8 cellular contexts compared by ENCODE assay signal in the genomic region with DNA sequence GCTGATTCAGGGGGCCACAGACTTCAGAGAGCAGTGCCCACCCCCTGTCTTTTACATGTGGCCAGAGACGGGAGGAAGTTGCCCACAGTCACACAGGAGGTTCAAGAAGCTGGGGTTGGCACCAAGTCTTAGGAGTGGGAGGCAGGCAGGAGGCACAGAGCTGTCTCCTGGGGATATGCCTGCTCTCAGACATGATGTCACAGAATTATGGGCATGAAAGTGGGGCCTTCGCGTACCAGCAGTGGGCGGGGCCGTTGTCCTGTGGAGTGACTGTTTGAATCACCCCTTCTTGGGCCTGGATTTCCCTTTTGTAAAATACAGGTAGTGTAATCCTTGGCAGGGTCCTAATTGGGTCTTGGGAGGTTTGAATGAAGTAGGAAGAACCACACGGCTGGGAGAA.
DNase-seq lines count a peak whose midpoint lies in the region; ATAC-seq and TF ChIP-seq lines count a peak whose summit lies in the region.

No MANE protein-coding gene starts in this region.

- H3K4me1 ChIP-seq in DOHH2 (ENCODE audit: control insufficient read depth, low read length), result peaks cover 34% of the 10 kb centered on the region
- H3K4me1 ChIP-seq in HAP-1, result no peaks in the 10 kb centered on the region

- peak overlapping the region; percentile 73 to 96 (median 80) for H3K27ac Mint-ChIP-seq in IgD-negative memory B cell
- H3K27ac Mint-ChIP-seq in stimulated activated naive B cell treated with anti-CD40 and anti-IgM and Interleukin-4, amounts not matched to agents 10 μg/mL and 1 μg/mL and 100 μg/mL, for 72 hours, result peak overlapping the region; percentile 96
- H3K27ac Mint-ChIP-seq in WTC11, result no peak overlapping the region

- POLR2A ChIA-PET in WTC11 (lab: Charles Lee), result no interaction called here

- H3K27me3 ChIP-seq in DOHH2 (ENCODE audit: control insufficient read depth, low read length) (no peaks in the 10 kb centered on the region), HAP-1 (ENCODE audit: low read depth) (no peaks in the 10 kb centered on the region)

- peaks cover 92% of the 10 kb centered on the region for H3K79me2 ChIP-seq in DOHH2 (ENCODE audit: control insufficient read depth, low read length)

- no peaks in the 10 kb centered on the region for H3K9me3 ChIP-seq in DOHH2 (ENCODE audit: control insufficient read depth, insufficient read depth, low read length)
- H3K9me3 ChIP-seq in HAP-1, result no peaks in the 10 kb centered on the region

- H3K4me3 ChIP-seq in DOHH2 (ENCODE audit: low read length) (peak overlapping the region; percentile 22; the same call in 1 of the 2 replicates), epithelial cell of esophagus (ENCODE audit: low read length) (no peak overlapping the region), HAP-1 (no peak overlapping the region)

- H3K4me1 Mint-ChIP-seq in IgD-negative memory B cell (peaks cover 75 to 78% (median 77%) of the 10 kb centered on the region in 3 donors), WTC11 (peaks cover 17% of the 10 kb centered on the region)
- H3K4me1 Mint-ChIP-seq in stimulated activated naive B cell treated with anti-CD40 and anti-IgM and Interleukin-4, amounts not matched to agents 10 μg/mL and 1 μg/mL and 100 μg/mL, for 72 hours, result peaks cover 82 to 98% of the 10 kb centered on the region in 2 donors

- H3K4me3 Mint-ChIP-seq in IgD-negative memory B cell (peak overlapping the region; percentile 30 to 91 (median 67)), WTC11 (no peak overlapping the region)
- H3K4me3 Mint-ChIP-seq in stimulated activated naive B cell treated with anti-CD40 and anti-IgM and Interleukin-4, amounts not matched to agents 10 μg/mL and 1 μg/mL and 100 μg/mL, for 72 hours, result peak overlapping the region; percentile 68 to 72

- CTCF ChIA-PET in WTC11 (lab: Charles Lee), result interaction anchor here (0.6 kb wide), 1 partner anchor 64 kb away, joined by 3 read pairs; no protein-coding TSS in a partner anchor

- TF ChIP-seq CTCF in DOHH2 (IDR thresholded peaks at IDR 0.05; ENCODE audit: low read depth, low read length, poor library complexity, severe bottlenecking) (no peak), epithelial cell of esophagus (IDR thresholded peaks at IDR 0.05; ENCODE audit: insufficient read depth, low read depth, low read length, missing control alignments) (no peak), WTC11 (IDR thresholded peaks at IDR 0.05) (no peak)

- DNase-seq in epithelial cell of esophagus (ENCODE audit: low read depth) (peak; percentile 59), kidney glomerular epithelial cell (lab: John Stamatoyannopoulos, UW) (no peak), WTC11 (ENCODE audit: low spot score) (no peak), HAP-1 (ENCODE audit: low spot score in 2 of 2) (no peak)
- peak; percentile 79 for DNase-seq in stimulated activated naive B cell treated with anti-CD40 and anti-IgM and Interleukin-4, amounts not matched to agents 10 μg/mL and 1 μg/mL and 100 μg/mL, for 72 hours

- H3K27me3 Mint-ChIP-seq in IgD-negative memory B cell (no peaks in the 10 kb centered on the region), WTC11 (ENCODE audit: low read depth) (no peaks in the 10 kb centered on the region)
- H3K27me3 Mint-ChIP-seq in stimulated activated naive B cell treated with anti-CD40 and anti-IgM and Interleukin-4, amounts not matched to agents 10 μg/mL and 1 μg/mL and 100 μg/mL, for 72 hours, result no peaks in the 10 kb centered on the region

- H3K4me2 ChIP-seq in DOHH2 (ENCODE audit: low read length), result peak overlapping the region; percentile 54

- ATAC-seq in GM21447 (IDR thresholded peaks at IDR 0.05; ENCODE audit: unreplicated experiment) (peak; percentile 47), WTC11 (no peak)
- peak; percentile 68 to 71 for ATAC-seq in stimulated activated naive B cell treated with anti-CD40 and anti-IgM and Interleukin-4, amounts not matched to agents 10 μg/mL and 1 μg/mL and 100 μg/mL, for 72 hours (replicated peaks)

- in situ Hi-C loops in HAP-1 (cut with MboI; ENCODE audit: low sequenced_read_pairs), result no loop called here

- H3K36me3 ChIP-seq in DOHH2 (ENCODE audit: control insufficient read depth, low read length) (no peaks in the 10 kb centered on the region), HAP-1 (replicated peaks) (no peaks in the 10 kb centered on the region)

- H3K9me3 Mint-ChIP-seq in IgD-negative memory B cell, result no peaks in the 10 kb centered on the region
- H3K9me3 Mint-ChIP-seq in stimulated activated naive B cell treated with anti-CD40 and anti-IgM and Interleukin-4, amounts not matched to agents 10 μg/mL and 1 μg/mL and 100 μg/mL, for 72 hours, result no peaks in the 10 kb centered on the region
- H3K9me3 Mint-ChIP-seq in WTC11, result no peaks in the 10 kb centered on the region

- H3F3A ChIP-seq in DOHH2 (ENCODE audit: control insufficient read depth, insufficient read depth), result no peaks in the 10 kb centered on the region

- H3K9me2 ChIP-seq in DOHH2 (replicated peaks; ENCODE audit: control insufficient read depth, low read length), result no peaks in the 10 kb centered on the region

- H3K36me3 Mint-ChIP-seq in IgD-negative memory B cell (peaks cover 6% of the 10 kb centered on the region), WTC11 (no peaks in the 10 kb centered on the region; the same call in 1 of the 2 replicates)
- H3K36me3 Mint-ChIP-seq in stimulated activated naive B cell treated with anti-CD40 and anti-IgM and Interleukin-4, amounts not matched to agents 10 μg/mL and 1 μg/mL and 100 μg/mL, for 72 hours, result peaks cover 55 to 63% of the 10 kb centered on the region in 2 donors

- no peak overlapping the region for H3K27ac ChIP-seq in DOHH2 (ENCODE audit: low read depth, low read length)

- H4K20me1 ChIP-seq in DOHH2 (ENCODE audit: control insufficient read depth, insufficient read depth, low read depth, low read length), result peaks cover 26% of the 10 kb centered on the region

TF ChIP-seq in WTC11, 78 proteins besides CTCF, POLR2A, EP300 and RAD21:
- TF ChIP-seq NR2C2 (CRISPR knock-in tag; IDR thresholded peaks at IDR 0.05) (no peak), ELF4 (CRISPR knock-in tag; IDR thresholded peaks at IDR 0.05; ENCODE audit: low read depth) (no peak), FOXK1 (CRISPR knock-in tag; IDR thresholded peaks at IDR 0.05) (no peak), MAX (CRISPR knock-in tag; IDR thresholded peaks at IDR 0.05) (no peak), E2F5 (CRISPR knock-in tag; IDR thresholded peaks at IDR 0.05) (no peak), SMAD4 (CRISPR knock-in tag; IDR thresholded peaks at IDR 0.05) (no peak), ATF1 (CRISPR knock-in tag; IDR thresholded peaks at IDR 0.05) (no peak)

Comparison
In these comparisons a context has a peak if more than half of its experiments do, and no peak if none do; other contexts are left out.
1. DNase-seq: peak in epithelial cell of esophagus (single experiment) and stimulated activated naive B cell treated with anti-CD40 and anti-IgM and Interleukin-4, amounts not matched to agents 10 μg/mL and 1 μg/mL and 100 μg/mL, for 72 hours (single experiment); none in kidney glomerular epithelial cell (single experiment), WTC11 (single experiment) and HAP-1 (0 of 2).